8 cellular contexts compared by ENCODE assay signal in the genomic region with DNA sequence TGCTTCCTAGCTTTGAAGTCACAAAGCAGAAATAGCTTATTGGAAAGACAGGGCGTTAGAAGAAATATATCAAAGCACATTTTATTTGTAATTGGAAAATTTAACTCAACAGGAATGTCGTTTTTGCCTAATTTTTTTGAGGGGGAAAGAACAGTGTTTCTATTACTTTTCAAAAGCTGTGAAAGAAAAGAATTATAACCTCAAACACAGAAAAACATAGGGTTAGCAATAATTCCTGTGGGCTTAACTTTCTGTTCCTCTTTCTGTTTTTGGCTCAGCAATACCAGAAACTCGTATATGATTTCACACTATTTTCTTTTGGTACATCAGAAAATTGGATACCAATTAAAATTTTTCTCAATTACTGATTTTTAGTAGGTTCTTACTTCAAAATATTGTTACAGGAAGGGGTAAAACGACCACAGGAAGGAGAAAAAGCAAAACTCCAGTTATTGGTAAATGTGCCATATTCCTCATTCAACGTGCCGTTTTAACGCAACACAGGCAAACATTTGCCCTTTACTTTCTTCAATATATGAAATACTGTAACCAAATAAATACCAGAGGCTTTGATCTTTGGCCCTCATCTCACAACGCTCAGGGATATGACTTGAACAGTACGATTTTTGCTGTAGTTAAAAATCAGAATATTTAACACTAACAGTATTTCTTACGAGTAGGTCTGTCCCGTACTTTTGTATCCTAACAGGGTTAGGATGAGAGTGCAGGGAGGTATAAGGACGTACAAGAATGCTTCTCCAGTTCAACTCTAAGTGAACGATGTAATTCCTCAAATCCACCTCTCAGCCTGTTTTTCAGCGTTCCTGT. TPM values are rescaled to one million over a fixed set of nuclear protein-coding genes. Genes with fewer than 3 reads are reported as not detected.
DNase-seq lines count a peak whose midpoint lies in the region; ATAC-seq and TF ChIP-seq lines count a peak whose summit lies in the region.

No MANE protein-coding gene starts in this region.

- H3K9ac ChIP-seq in duodenal mucosa (ENCODE audit: low read depth in 1 of 2, low read length in 2 of 2), result peak overlapping the region in 1 of 2 donors; percentile 69

- no peak for TF ChIP-seq CTCF in neutrophil (IDR thresholded peaks at IDR 0.05)

- H3K27me3 Mint-ChIP-seq in activated CD8-positive, alpha-beta memory T cell treated with anti-CD3 and anti-CD28 coated beads, Interleukin-2, amount 10 ng/mL, durations not matched to agents 7 days and 5 days, result peaks cover 14% of the 10 kb centered on the region

- H3K27me3 ChIP-seq in duodenal mucosa (ENCODE audit: control insufficient read depth in 1 of 2, insufficient read depth in 2 of 2, low read length in 2 of 2) (no peaks in the 10 kb centered on the region), neutrophil (peaks cover 53% of the 10 kb centered on the region)

- no peak for DNase-seq in activated CD8-positive, alpha-beta memory T cell treated with anti-CD3 and anti-CD28 coated beads, Interleukin-2, amount 10 ng/mL, durations not matched to agents 7 days and 5 days
- DNase-seq in activated CD8-positive, alpha-beta memory T cell treated with anti-CD3 and anti-CD28 coated beads, Interleukin-2, amount 50 U/mL, for 48 hours, result no peak
- DNase-seq in MV-4-11 (lab: John Stamatoyannopoulos, UW) (peak; percentile 69), NCI-H1930 (lab: John Stamatoyannopoulos, UW) (no peak)
- DNase-seq in stimulated activated CD4-positive, alpha-beta T cell treated with anti-CD3 and anti-CD28 coated beads, Interleukin-12 subunit alpha, Interleukin-12 subunit beta, amount 100 ng/mL, for 4 hours, result no peak

- CTCF ChIA-PET in activated CD8-positive, alpha-beta memory T cell treated with anti-CD3 and anti-CD28 coated beads, Interleukin-2, amount 10 ng/mL, durations not matched to agents 7 days and 5 days (lab: Charles Lee), result no interaction called here

- H3K27ac ChIP-seq in duodenal mucosa (ENCODE audit: low read depth, low read length), result no peak overlapping the region
- H3K27ac ChIP-seq in neutrophil, result no peak overlapping the region

- peaks cover 1% of the 10 kb centered on the region for H3K36me3 Mint-ChIP-seq in activated CD8-positive, alpha-beta memory T cell treated with anti-CD3 and anti-CD28 coated beads, Interleukin-2, amount 10 ng/mL, durations not matched to agents 7 days and 5 days

- no peaks in the 10 kb centered on the region for H3K36me3 ChIP-seq in duodenal mucosa (ENCODE audit: control insufficient read depth in 1 of 2, insufficient read depth in 2 of 2, low read length in 2 of 2)
- no peaks in the 10 kb centered on the region for H3K36me3 ChIP-seq in neutrophil

- no peak for ATAC-seq in activated CD8-positive, alpha-beta memory T cell treated with anti-CD3 and anti-CD28 coated beads, Interleukin-2, amount 10 ng/mL, durations not matched to agents 7 days and 5 days
- ATAC-seq in GM18505 (IDR thresholded peaks at IDR 0.05; ENCODE audit: unreplicated experiment), result no peak

- H3K4me1 ChIP-seq in duodenal mucosa (ENCODE audit: control insufficient read depth in 1 of 2, insufficient read depth in 2 of 2, low read length in 2 of 2), result peaks cover 16 to 18% of the 10 kb centered on the region in 2 donors
- H3K4me1 ChIP-seq in neutrophil (ENCODE audit: control insufficient read depth in 1 of 2, insufficient read depth in 1 of 2, low read depth in 1 of 2, low read length in 1 of 2), result peaks cover 35 to 39% of the 10 kb centered on the region in 2 experiments

- no peaks in the 10 kb centered on the region for H3K9me3 ChIP-seq in duodenal mucosa (ENCODE audit: control insufficient read depth in 1 of 2, low read length in 2 of 2)
- H3K9me3 ChIP-seq in neutrophil, result no peaks in the 10 kb centered on the region

- H3K27ac Mint-ChIP-seq in activated CD8-positive, alpha-beta memory T cell treated with anti-CD3 and anti-CD28 coated beads, Interleukin-2, amount 10 ng/mL, durations not matched to agents 7 days and 5 days, result peak overlapping the region; percentile 98

- H3K4me3 ChIP-seq in duodenal mucosa (ENCODE audit: low read depth in 1 of 2, low read length in 2 of 2) (peak overlapping the region; percentile 87 to 91), neutrophil (ENCODE audit: low read depth in 1 of 2, low read length in 1 of 2) (peak overlapping the region; percentile 62 to 74)

- no peaks in the 10 kb centered on the region for H3K9me3 Mint-ChIP-seq in activated CD8-positive, alpha-beta memory T cell treated with anti-CD3 and anti-CD28 coated beads, Interleukin-2, amount 10 ng/mL, durations not matched to agents 7 days and 5 days (ENCODE audit: low read depth)

- TF ChIP-seq POLR2A in GM18505 (IDR thresholded peaks at IDR 0.05; ENCODE audit: borderline replicate concordance, extremely low read depth, insufficient read depth, insufficient read length), result no peak

- peaks cover 34% of the 10 kb centered on the region for H3K4me1 Mint-ChIP-seq in activated CD8-positive, alpha-beta memory T cell treated with anti-CD3 and anti-CD28 coated beads, Interleukin-2, amount 10 ng/mL, durations not matched to agents 7 days and 5 days

- H3K4me3 Mint-ChIP-seq in activated CD8-positive, alpha-beta memory T cell treated with anti-CD3 and anti-CD28 coated beads, Interleukin-2, amount 10 ng/mL, durations not matched to agents 7 days and 5 days, result peak overlapping the region; percentile 82

RNA-seq across cellular contexts. Expression of a gene that starts 1.3 kb away (rescaled TPM):
- total RNA-seq in activated CD8-positive, alpha-beta memory T cell treated with anti-CD3 and anti-CD28 coated beads, Interleukin-2, amount 10 ng/mL, durations not matched to agents 7 days and 5 days, result not detected

RNA-seq across cellular contexts. Expression of a gene that starts 2.5 kb away (rescaled TPM):
- total RNA-seq in activated CD8-positive, alpha-beta memory T cell treated with anti-CD3 and anti-CD28 coated beads, Interleukin-2, amount 10 ng/mL, durations not matched to agents 7 days and 5 days, result not detected
